In the genomic region with DNA sequence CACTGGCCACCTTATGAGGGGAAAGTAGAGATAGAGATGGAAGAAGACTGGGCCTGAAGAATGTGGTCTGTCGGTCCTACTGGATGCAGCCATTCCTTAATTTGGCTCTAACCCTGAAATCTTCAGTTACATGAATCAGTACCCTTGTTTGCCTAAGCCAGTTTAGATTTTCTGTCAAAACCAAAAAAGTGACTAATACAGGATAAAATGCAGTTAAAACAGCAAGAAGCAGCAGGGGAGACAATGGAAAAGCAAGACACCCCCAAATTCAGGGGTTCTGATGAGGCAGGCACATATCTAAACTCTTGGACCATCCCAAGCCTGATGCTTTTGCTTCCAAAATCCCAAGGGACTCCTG, we compare ENCODE assay signal across 1 cellular context.
TF ChIP-seq lines count a peak whose summit lies in the region.

No MANE protein-coding gene starts in this region.

TF ChIP-seq in IMR-90, 13 proteins besides CTCF, POLR2A, EP300 and RAD21:
- TF ChIP-seq SMC3 (IDR thresholded peaks at IDR 0.05; ENCODE audit: low read depth, low read length) (no peak), NFE2L2 (IDR thresholded peaks at IDR 0.05; ENCODE audit: low read depth, low read length) (no peak), FOS (IDR thresholded peaks at IDR 0.05; ENCODE audit: low read depth, low read length) (no peak), RCOR1 (IDR thresholded peaks at IDR 0.05; ENCODE audit: insufficient replicate concordance, low read length) (no peak), MAZ (IDR thresholded peaks at IDR 0.05; ENCODE audit: borderline replicate concordance, low read depth, low read length) (no peak), CEBPB (IDR thresholded peaks at IDR 0.05; ENCODE audit: low read depth, low read length) (no peak), USF2 (IDR thresholded peaks at IDR 0.05; ENCODE audit: low read depth, low read length) (no peak), ELK1 (IDR thresholded peaks at IDR 0.05; ENCODE audit: borderline replicate concordance, low read depth, low read length) (no peak), MXI1 (IDR thresholded peaks at IDR 0.05; ENCODE audit: borderline replicate concordance, low read depth, low read length) (no peak), CHD1 (IDR thresholded peaks at IDR 0.05; ENCODE audit: low read depth, low read length) (no peak), RFX5 (IDR thresholded peaks at IDR 0.05; ENCODE audit: low read depth, low read length) (no peak), MAFK (IDR thresholded peaks at IDR 0.05; ENCODE audit: low read depth, low read length) (no peak), BHLHE40 (IDR thresholded peaks at IDR 0.05; ENCODE audit: low read depth, low read length) (no peak)
